Comparison of ENCODE assay signal across 16 cellular contexts in the genomic region with DNA sequence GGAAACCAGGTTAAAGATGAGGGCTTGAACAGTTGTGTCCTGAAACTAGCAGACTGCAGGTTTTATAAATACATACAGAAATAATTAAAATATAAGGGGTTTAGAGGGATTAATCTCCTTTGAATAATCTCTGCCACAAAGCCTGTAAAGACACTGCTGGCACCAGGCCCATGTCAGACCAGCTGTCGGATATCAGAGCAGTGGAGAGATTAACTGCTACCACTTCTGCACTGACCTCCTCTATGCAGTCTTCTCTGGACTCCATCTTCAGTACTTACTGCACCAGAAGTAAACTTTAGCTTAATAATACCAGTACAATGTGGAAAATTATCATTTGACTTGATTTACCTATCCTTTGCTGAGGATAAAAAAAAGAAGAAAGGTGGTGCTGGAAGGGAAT.
DNase-seq lines count a peak whose midpoint lies in the region; ATAC-seq and TF ChIP-seq lines count a peak whose summit lies in the region.
"Had no signal": no experiment of that assay in that cellular context is flagged by ENCODE, and none has a peak within 500 bp of the region (broad histone marks: within the 10 kb centered on the region; RNA-seq: fewer than 3 reads in every experiment).

No MANE protein-coding gene starts in this region.

- no peak overlapping the region for H3K4me3 Mint-ChIP-seq in endothelial cell (ENCODE audit: unreplicated experiment)
- H3K4me3 Mint-ChIP-seq in CD4-positive, alpha-beta memory T cell, result no peak overlapping the region
- H3K4me3 Mint-ChIP-seq: activated B cell treated with CpG ODN at 0.5 μM for 24 hours; activated T-cell treated with anti-CD3 and anti-CD28 coated beads, Interleukin-2, amount 50 U/mL, for 4 hours; stimulated activated naive CD8-positive, alpha-beta T cell treated with anti-CD3 and anti-CD28 coated beads, Interleukin-15, amount 100 ng/mL, for 72 hours had no signal

- TF ChIP-seq POLR2A in spleen (IDR thresholded peaks at IDR 0.05), result no peak

- POLR2A ChIA-PET in CD4-positive, alpha-beta memory T cell (lab: Charles Lee; ENCODE audit: partially characterized antibody), result no interaction called here

- no peaks in the 10 kb centered on the region for H3K36me3 Mint-ChIP-seq in endothelial cell (ENCODE audit: low read depth, unreplicated experiment)
- H3K36me3 Mint-ChIP-seq in CD4-positive, alpha-beta memory T cell, result peaks cover 0 to 1% of the 10 kb centered on the region in 2 donors

- H3K9me3 ChIP-seq in cardiac muscle cell (ENCODE audit: low read depth) (no peaks in the 10 kb centered on the region), spleen (no peaks in the 10 kb centered on the region)
- no peaks in the 10 kb centered on the region for H3K9me3 ChIP-seq in CD4-positive, alpha-beta memory T cell (ENCODE audit: control insufficient read depth in 1 of 2, low read length in 2 of 2)
- H3K9me3 ChIP-seq: A549, breast epithelium, esophagus muscularis mucosa had no signal

- H3K36me3 ChIP-seq in cardiac muscle cell (no peaks in the 10 kb centered on the region), spleen (no peaks in the 10 kb centered on the region)
- no peaks in the 10 kb centered on the region for H3K36me3 ChIP-seq in CD4-positive, alpha-beta memory T cell (ENCODE audit: insufficient read depth, low read length)
- H3K36me3 ChIP-seq: breast epithelium, esophagus muscularis mucosa had no signal

- peak; percentile 14 for DNase-seq in NCI-H2107 treated with DMSO at 0.1 percent for 48 hours (lab: John Stamatoyannopoulos, UW; ENCODE audit: unreplicated experiment)
- DNase-seq in NCI-H2107 (lab: John Stamatoyannopoulos, UW), result no peak
- peak; percentile 27 to 60 for DNase-seq in cardiac muscle cell (ENCODE audit: low read depth in 1 of 2, low spot score in 1 of 2)
- peak; percentile 25 for DNase-seq in spleen
- DNase-seq in endothelial cell (ENCODE audit: low spot score), result no peak
- no peak for DNase-seq in CD4-positive, alpha-beta memory T cell
- DNase-seq: activated B cell treated with CpG ODN at 0.5 μM for 24 hours; activated T-cell treated with anti-CD3 and anti-CD28 coated beads, Interleukin-2, amount 50 U/mL, for 4 hours; stimulated activated CD4-positive, alpha-beta T cell treated with anti-CD3 and anti-CD28 coated beads, Interleukin-4, amount 100 ng/mL, for 1 hour; stimulated activated naive CD8-positive, alpha-beta T cell treated with anti-CD3 and anti-CD28 coated beads, Interleukin-15, amount 100 ng/mL, for 72 hours had no signal

- H3K27me3 ChIP-seq in cardiac muscle cell (no peaks in the 10 kb centered on the region), spleen (replicated peaks in 1 of 7) (no peaks in the 10 kb centered on the region)
- H3K27me3 ChIP-seq in CD4-positive, alpha-beta memory T cell (ENCODE audit: insufficient read depth, low read length), result no peaks in the 10 kb centered on the region
- H3K27me3 ChIP-seq: breast epithelium, esophagus muscularis mucosa had no signal

- 56 to 82% (median 79%) methylated on average over 1 of the region's 1 CpG for WGBS in spleen, 5 donors

- no peak for TF ChIP-seq CTCF in cardiac muscle cell (IDR thresholded peaks at IDR 0.05; ENCODE audit: low read depth, low read length)
- no peak for TF ChIP-seq CTCF in spleen (IDR thresholded peaks at IDR 0.05 in 8 of 11, conservative IDR thresholded peaks at IDR 0.05 in 3 of 11)
- no peak for TF ChIP-seq CTCF in endothelial cell (IDR thresholded peaks at IDR 0.05; ENCODE audit: unreplicated experiment)

- no peaks in the 10 kb centered on the region for H3K27me3 Mint-ChIP-seq in endothelial cell (ENCODE audit: unreplicated experiment)
- no peaks in the 10 kb centered on the region for H3K27me3 Mint-ChIP-seq in CD4-positive, alpha-beta memory T cell
- H3K27me3 Mint-ChIP-seq: activated B cell treated with CpG ODN at 0.5 μM for 24 hours; stimulated activated naive CD8-positive, alpha-beta T cell treated with anti-CD3 and anti-CD28 coated beads, Interleukin-15, amount 100 ng/mL, for 72 hours had no signal

- H3K4me3 ChIP-seq in cardiac muscle cell (no peak overlapping the region), spleen (no peak overlapping the region)
- H3K4me3 ChIP-seq in CD4-positive, alpha-beta memory T cell (ENCODE audit: low read length in 2 of 2), result no peak overlapping the region
- H3K4me3 ChIP-seq: A549, breast epithelium, esophagus muscularis mucosa had no signal

- no peaks in the 10 kb centered on the region for H3K9me3 Mint-ChIP-seq in endothelial cell (ENCODE audit: unreplicated experiment)
- H3K9me3 Mint-ChIP-seq in CD4-positive, alpha-beta memory T cell, result no peaks in the 10 kb centered on the region
- H3K9me3 Mint-ChIP-seq: activated B cell treated with CpG ODN at 0.5 μM for 24 hours; activated T-cell treated with anti-CD3 and anti-CD28 coated beads, Interleukin-2, amount 50 U/mL, for 4 hours; stimulated activated naive CD8-positive, alpha-beta T cell treated with anti-CD3 and anti-CD28 coated beads, Interleukin-15, amount 100 ng/mL, for 72 hours had no signal

- CTCF ChIA-PET in CD4-positive, alpha-beta memory T cell (lab: Charles Lee; ENCODE audit: partially characterized antibody), result no interaction called here

- H3K27ac ChIP-seq in cardiac muscle cell (no peak overlapping the region), spleen (no peak overlapping the region)
- no peak overlapping the region for H3K27ac ChIP-seq in CD4-positive, alpha-beta memory T cell (ENCODE audit: low read depth, low read length)
- H3K27ac ChIP-seq: A549, breast epithelium, esophagus muscularis mucosa, RWPE1 had no signal

- H3K27ac Mint-ChIP-seq in endothelial cell (ENCODE audit: unreplicated experiment), result no peak overlapping the region
- no peak overlapping the region for H3K27ac Mint-ChIP-seq in CD4-positive, alpha-beta memory T cell
- H3K27ac Mint-ChIP-seq: activated B cell treated with CpG ODN at 0.5 μM for 24 hours; stimulated activated naive CD8-positive, alpha-beta T cell treated with anti-CD3 and anti-CD28 coated beads, Interleukin-15, amount 100 ng/mL, for 72 hours had no signal

- peak; percentile 72 for ATAC-seq in SK-N-SH treated with all-trans-retinoic acid at 6 μM for 48 hours
- ATAC-seq in GM18909 (IDR thresholded peaks at IDR 0.05; ENCODE audit: poor library complexity, unreplicated experiment), result no peak
- ATAC-seq: A549; activated T-cell treated with anti-CD3 and anti-CD28 coated beads, Interleukin-2, amount 50 U/mL, for 4 hours; stimulated activated naive CD8-positive, alpha-beta T cell treated with anti-CD3 and anti-CD28 coated beads, Interleukin-15, amount 100 ng/mL, for 72 hours had no signal

- intact Hi-C loops in spleen (cut with DNase I; ENCODE audit: low total_unique reads), result no loop called here
- intact Hi-C loops in CD4-positive, alpha-beta memory T cell (cut with micrococcal nuclease), result no loop called here

- H3K4me1 Mint-ChIP-seq in endothelial cell (ENCODE audit: unreplicated experiment), result peaks cover 2% of the 10 kb centered on the region
- H3K4me1 Mint-ChIP-seq in CD4-positive, alpha-beta memory T cell, result peaks cover 0 to 7% (median 3%) of the 10 kb centered on the region in 4 donors
- H3K4me1 Mint-ChIP-seq: activated B cell treated with CpG ODN at 0.5 μM for 24 hours had no signal

- no peaks in the 10 kb centered on the region for H3K4me1 ChIP-seq in cardiac muscle cell (ENCODE audit: low read depth)
- peaks cover 0 to 16% (median 7%) of the 10 kb centered on the region in 6 donors for H3K4me1 ChIP-seq in spleen
- no peaks in the 10 kb centered on the region for H3K4me1 ChIP-seq in CD4-positive, alpha-beta memory T cell (ENCODE audit: insufficient read depth, low read length)
- H3K4me1 ChIP-seq: breast epithelium had no signal

TF ChIP-seq in SK-N-SH treated with all-trans-retinoic acid at 6 μM for 48 hours, 23 proteins besides CTCF, POLR2A, EP300 and RAD21:
- TF ChIP-seq OSR1 (CRISPR knock-in tag; IDR thresholded peaks at IDR 0.05), result no peak
- no peak for TF ChIP-seq SNAI2 (CRISPR knock-in tag; IDR thresholded peaks at IDR 0.05)
- TF ChIP-seq, protein P1, sequence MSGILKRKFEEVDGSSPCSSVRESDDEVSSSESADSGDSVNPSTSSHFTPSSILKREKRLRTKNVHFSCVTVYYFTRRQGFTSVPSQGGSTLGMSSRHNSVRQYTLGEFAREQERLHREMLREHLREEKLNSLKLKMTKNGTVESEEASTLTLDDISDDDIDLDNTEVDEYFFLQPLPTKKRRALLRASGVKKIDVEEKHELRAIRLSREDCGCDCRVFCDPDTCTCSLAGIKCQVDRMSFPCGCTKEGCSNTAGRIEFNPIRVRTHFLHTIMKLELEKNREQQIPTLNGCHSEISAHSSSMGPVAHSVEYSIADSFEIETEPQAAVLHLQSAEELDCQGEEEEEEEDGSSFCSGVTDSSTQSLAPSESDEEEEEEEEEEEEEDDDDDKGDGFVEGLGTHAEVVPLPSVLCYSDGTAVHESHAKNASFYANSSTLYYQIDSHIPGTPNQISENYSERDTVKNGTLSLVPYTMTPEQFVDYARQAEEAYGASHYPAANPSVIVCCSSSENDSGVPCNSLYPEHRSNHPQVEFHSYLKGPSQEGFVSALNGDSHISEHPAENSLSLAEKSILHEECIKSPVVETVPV (CRISPR knock-in tag; IDR thresholded peaks at IDR 0.05), result no peak
- no peak for TF ChIP-seq ZC3H10 (CRISPR knock-in tag; IDR thresholded peaks at IDR 0.05)
- no peak for TF ChIP-seq ZNF70 (CRISPR knock-in tag; IDR thresholded peaks at IDR 0.05)
- no peak for TF ChIP-seq ARNTL (CRISPR knock-in tag; IDR thresholded peaks at IDR 0.05; ENCODE audit: borderline replicate concordance, low read depth)
- no peak for TF ChIP-seq TCF4 (CRISPR knock-in tag; IDR thresholded peaks at IDR 0.05; ENCODE audit: borderline replicate concordance)
- no peak for TF ChIP-seq GLIS3 (CRISPR knock-in tag; IDR thresholded peaks at IDR 0.05)
- no peak for TF ChIP-seq ZFP3 (CRISPR knock-in tag; IDR thresholded peaks at IDR 0.05)
- TF ChIP-seq TOX (CRISPR knock-in tag; IDR thresholded peaks at IDR 0.05; ENCODE audit: borderline replicate concordance), result no peak
- no peak for TF ChIP-seq ZNF8 (CRISPR knock-in tag; IDR thresholded peaks at IDR 0.05)

Comparison
In these comparisons a context has a peak if more than half of its experiments do, and no peak if none do; other contexts are left out.
1. DNase-seq: peak in NCI-H2107 treated with DMSO at 0.1 percent for 48 hours (single experiment), cardiac muscle cell (2 of 2) and spleen (single experiment); none in NCI-H2107 (single experiment), endothelial cell (single experiment) and CD4-positive, alpha-beta memory T cell (0 of 5).